ENCODE assay signal across 8 cellular contexts in the genomic region with DNA sequence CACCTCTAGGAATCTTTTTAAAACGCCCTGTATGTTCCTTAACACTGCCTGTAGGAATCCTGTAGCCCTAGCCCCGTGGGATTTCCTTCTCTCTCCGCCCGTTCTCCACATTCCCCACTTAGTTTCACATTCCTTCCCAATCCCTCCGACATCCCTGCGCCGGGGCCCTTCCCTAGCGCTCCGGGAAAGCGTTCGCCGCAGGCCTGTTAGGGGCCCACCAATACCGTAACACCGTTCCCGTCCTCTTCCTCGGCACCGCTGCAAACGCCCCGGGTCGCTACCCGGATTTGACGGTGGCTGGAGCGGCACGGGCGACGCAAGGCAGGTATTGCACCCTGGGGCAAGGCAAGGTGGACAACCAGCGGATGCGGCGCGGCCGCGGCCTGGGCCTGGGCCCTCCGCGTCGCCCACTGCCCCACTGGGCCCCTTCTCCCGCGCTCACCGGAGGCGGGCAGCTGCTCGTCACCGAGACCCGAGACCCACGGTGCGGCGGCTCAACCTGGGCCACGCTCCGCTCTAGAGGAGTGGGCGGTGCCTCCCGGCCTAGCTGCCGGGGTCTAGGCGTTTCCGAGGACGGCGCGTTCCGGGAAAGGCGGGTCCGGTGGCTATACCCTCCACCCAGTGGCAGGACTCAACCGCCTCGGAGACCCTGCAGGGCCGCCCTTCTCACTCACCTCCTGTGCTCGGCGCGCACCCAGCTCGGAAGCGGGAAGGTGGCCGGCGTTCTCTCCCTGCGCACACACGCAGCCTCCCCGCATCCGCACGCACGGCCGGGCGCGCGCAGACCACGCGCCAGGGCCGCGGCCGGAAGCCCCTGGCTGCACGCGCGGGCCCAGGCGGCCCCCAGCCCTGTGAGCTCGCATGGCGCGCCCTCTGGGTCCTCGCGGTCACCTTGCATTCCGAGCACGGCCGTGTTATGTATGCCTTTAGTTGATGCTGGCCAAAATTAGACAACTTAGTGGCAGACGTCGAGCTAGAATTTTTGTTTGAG. TPM values are rescaled to one million over a fixed set of nuclear protein-coding genes. Genes with fewer than 3 reads are reported as not detected.
A peak's percentile ranks its signal among the peaks of the same experiment; 100 is the strongest.
DNase-seq lines count a peak whose midpoint lies in the region; ATAC-seq and TF ChIP-seq lines count a peak whose summit lies in the region.

B3GALNT1 (minus strand) TSS at position 789 of the 991 bp plus-strand sequence. CDS start 18,595 bp downstream, outside the sequence.

- no peak within 1 kb of the TSS for H3K27ac ChIP-seq in PC-9
- peak within 1 kb of the TSS; percentile 47 to 77 (median 74) for H3K27ac ChIP-seq in body of pancreas
- H3K27ac ChIP-seq in iPS DF 6.9 (ENCODE audit: low read length) = no peak within 1 kb of the TSS

- POLR2A ChIA-PET in PC-9 (lab: Charles Lee; ENCODE audit: unreplicated experiment) = interaction anchor here (0.6 kb wide), 1 partner anchor 428 kb away, joined by 3 read pairs; the partner anchor contains the start of gene ARL14

- peak within 1 kb of the TSS; percentile 85 for H3K4me2 ChIP-seq in PC-9

- no peaks in the 10 kb centered on the region for H3K79me2 ChIP-seq in PC-9 (ENCODE audit: low read depth)

- peaks cover 0 to 7% of the 10 kb centered on the region in 2 donors for H3K36me3 Mint-ChIP-seq in CD14-positive monocyte

- H3K9me3 ChIP-seq in PC-9 (ENCODE audit: insufficient read depth, low read depth) (no peaks in the 10 kb centered on the region; the same call in 1 of the 2 replicates), body of pancreas (no peaks in the 10 kb centered on the region), iPS DF 6.9 (ENCODE audit: control insufficient read depth, insufficient read depth, low read length) (no peaks in the 10 kb centered on the region)

- DNase-seq in CD14-positive monocyte (ENCODE audit: low spot score) = peak; percentile 42
- peak; percentile 47 to 75 for DNase-seq in PC-9
- peak; percentile 50 to 68 (median 63) for DNase-seq in body of pancreas
- no peak for DNase-seq in iPS DF 6.9 (ENCODE audit: low read depth, low spot score)
- DNase-seq in renal cortical epithelial cell (ENCODE audit: low read depth) = peak; percentile 51
- DNase-seq in SW 1271 (lab: John Stamatoyannopoulos, UW) = no peak

- intact Hi-C loops in CD14-positive monocyte (cut with micrococcal nuclease) = no loop called here
- intact Hi-C loops in PC-9 (cut with micrococcal nuclease; ENCODE audit: unreplicated experiment) = loop anchor here (1.0 to 10.0 kb wide), 2 partner anchors 116 to 320 kb away; partner anchors contain the start of gene NMD3
- intact Hi-C loops in body of pancreas (cut with DNase I) = no loop called here

- H3F3A ChIP-seq in PC-9 (ENCODE audit: insufficient read depth, low read depth) = peaks cover 8% of the 10 kb centered on the region; the same call in 1 of the 2 replicates

- H3K9me2 ChIP-seq in PC-9 (ENCODE audit: insufficient read depth) = no peaks in the 10 kb centered on the region

- H3K27ac Mint-ChIP-seq in CD14-positive monocyte = peak within 1 kb of the TSS in 2 of 7 donors; percentile 56 to 74

- H3K4me1 Mint-ChIP-seq in CD14-positive monocyte = peaks cover 28% of the 10 kb centered on the region

- TF ChIP-seq POLR2A in body of pancreas (IDR thresholded peaks at IDR 0.05) = peak; percentile 38 to 65 (median 45)

- peaks cover 11 to 25% (median 12%) of the 10 kb centered on the region in 3 donors for H3K27me3 Mint-ChIP-seq in CD14-positive monocyte (ENCODE audit: low read depth in 3 of 3)

- peak within 1 kb of the TSS; percentile 87 to 95 for H3K4me3 Mint-ChIP-seq in CD14-positive monocyte

- ATAC-seq in GM19025 (IDR thresholded peaks at IDR 0.05; ENCODE audit: low read depth, unreplicated experiment) (peak; percentile 75), HG03135 (IDR thresholded peaks at IDR 0.05; ENCODE audit: unreplicated experiment) (peak; percentile 70), body of pancreas (peak; percentile 82)

- H3K4me1 ChIP-seq in PC-9 (replicated peaks; ENCODE audit: insufficient read depth) = peaks cover 23% of the 10 kb centered on the region
- H3K4me1 ChIP-seq in body of pancreas = peaks cover 30% of the 10 kb centered on the region
- no peaks in the 10 kb centered on the region; the same call in 1 of the 2 replicates for H3K4me1 ChIP-seq in iPS DF 6.9 (ENCODE audit: control insufficient read depth, insufficient read depth, low read length)

- H3K36me3 ChIP-seq in PC-9 (ENCODE audit: low read depth) (no peaks in the 10 kb centered on the region), body of pancreas (replicated peaks in 1 of 2; ENCODE audit: insufficient read depth in 1 of 2, low read depth in 2 of 2) (no peaks in the 10 kb centered on the region), iPS DF 6.9 (ENCODE audit: control insufficient read depth, insufficient read depth, low read length) (no peaks in the 10 kb centered on the region)

- peak within 1 kb of the TSS; percentile 98 for H2AFZ ChIP-seq in PC-9

- H4K20me1 ChIP-seq in PC-9 (ENCODE audit: insufficient read depth) = no peaks in the 10 kb centered on the region

- CTCF ChIA-PET in PC-9 (lab: Charles Lee) = no interaction called here

- WGBS in body of pancreas, 2 donors = 1 to 2% methylated on average over 18 to 92 of the region's 97 CpGs
- WGBS in iPS DF 6.9 (ENCODE audit: insufficient coverage, insufficient read length) = no CpG with 5 or more reads among the region's 97 CpGs

- H3K27me3 ChIP-seq in PC-9 (ENCODE audit: insufficient read depth, low read depth) (no peaks in the 10 kb centered on the region), body of pancreas (no peaks in the 10 kb centered on the region), iPS DF 6.9 (ENCODE audit: control insufficient read depth, insufficient read depth, low read length) (peaks cover 5% of the 10 kb centered on the region; the same call in 1 of the 2 replicates)

- TF ChIP-seq CTCF in CD14-positive monocyte (IDR thresholded peaks at IDR 0.05) (no peak), PC-9 (conservative IDR thresholded peaks at IDR 0.05) (0 out of 2 replicates have a peak, but pooled peaks have one; percentile 24), body of pancreas (IDR thresholded peaks at IDR 0.05) (peak in 2 of 7 experiments; percentile 12 to 15)

- H3K9me3 Mint-ChIP-seq in CD14-positive monocyte = peaks cover 0 to 3% (median 0%) of the 10 kb centered on the region in 7 donors

- BruUV-seq in PC-9 (replicated peaks; lab: Mats Ljungman, UMichigan) = no TSS peak

- H3K4me3 ChIP-seq in PC-9 (peak within 1 kb of the TSS; percentile 85), body of pancreas (peak within 1 kb of the TSS; percentile 70 to 77), iPS DF 6.9 (ENCODE audit: low read length) (peak within 1 kb of the TSS; percentile 60; the same call in 1 of the 2 replicates)

RNA-seq across cellular contexts. Expression of gene B3GALNT1, which starts in this region (rescaled TPM):
- under 1 TPM; 0.16 to 0.41 TPM for polyA plus RNA-seq in CD14-positive monocyte
- total RNA-seq in PC-9 (2021) (8.8 and 17.3 TPM in 2 replicates), body of pancreas (1 to 10 TPM; 4.6 to 7.0 TPM), renal cortical epithelial cell (26.6 and 32.7 TPM in 2 replicates)

Comparison
In these comparisons a context has a peak if more than half of its experiments do, and no peak if none do; other contexts are left out.
1. Peak in DNase-seq in CD14-positive monocyte; RNA of the gene not detected or under 1 TPM.
2. DNase-seq: peak in PC-9 (2 of 2), body of pancreas (4 of 4) and renal cortical epithelial cell (single experiment); none in iPS DF 6.9 (single experiment) and SW 1271 (0 of 2).
3. H3K27ac ChIP-seq: peak in body of pancreas (4 of 4); none in PC-9 (single experiment) and iPS DF 6.9 (single experiment).
4. Peak in every context shown above with its lines, with median percentiles within 50 percentile points of each other: ATAC-seq and H3K4me3 ChIP-seq.